Comparison of ENCODE assay signal across 12 cellular contexts in genomic region chr4:103400405-103400804, GRCh38.
A peak's percentile ranks its signal among the peaks of the same experiment; 100 is the strongest.
DNase-seq lines count a peak whose midpoint lies in the region; ATAC-seq, FAIRE-seq and TF ChIP-seq lines count a peak whose summit lies in the region.
"Had no signal": no experiment of that assay in that cellular context is flagged by ENCODE, and none has a peak within 500 bp of the region (broad histone marks: within the 10 kb centered on the region; RNA-seq: fewer than 3 reads in every experiment).

No MANE protein-coding gene starts in this region.

- no peaks in the 10 kb centered on the region for H3K36me3 ChIP-seq in bronchial epithelial cell (ENCODE audit: control insufficient read depth, insufficient read depth, low read length)
- H3K36me3 ChIP-seq in testis (ENCODE audit: low read depth, missing control alignments), result no peaks in the 10 kb centered on the region
- no peaks in the 10 kb centered on the region for H3K36me3 ChIP-seq in Peyer's patch

- peak; percentile 95 for FAIRE-seq in bronchial epithelial cell (lab: Jason Lieb, UNC)

- intact Hi-C loops in testis (cut with DNase I; ENCODE audit: low total_unique reads), result no loop called here

- WGBS in testis, 2 donors, result 33 to 63% methylated on average over 1 of the region's 1 CpG

- H3K27ac ChIP-seq in testis (no peak overlapping the region), Peyer's patch (no peak overlapping the region)
- H3K27ac ChIP-seq: KMS-11 had no signal

- peak; percentile 73 for ATAC-seq in GM21723 (IDR thresholded peaks at IDR 0.05; ENCODE audit: unreplicated experiment)
- peak; percentile 79 for ATAC-seq in HG03442 (IDR thresholded peaks at IDR 0.05; ENCODE audit: unreplicated experiment)
- ATAC-seq: activated CD4-positive, alpha-beta T cell treated with anti-CD3 and anti-CD28 coated beads for 36 hours had no signal

- no peaks in the 10 kb centered on the region for H3K27me3 ChIP-seq in bronchial epithelial cell (ENCODE audit: control insufficient read depth, insufficient read depth, low read length)
- no peaks in the 10 kb centered on the region for H3K27me3 ChIP-seq in testis
- no peaks in the 10 kb centered on the region for H3K27me3 ChIP-seq in Peyer's patch

- H3K9me3 ChIP-seq in testis, result no peaks in the 10 kb centered on the region
- H3K9me3 ChIP-seq in Peyer's patch, result no peaks in the 10 kb centered on the region

- TF ChIP-seq POLR2A in testis (IDR thresholded peaks at IDR 0.05) (no peak), Peyer's patch (IDR thresholded peaks at IDR 0.05) (no peak)

- H3K4me3 ChIP-seq in GM12865 (ENCODE audit: low read depth, low read length) (no peak overlapping the region), bronchial epithelial cell (ENCODE audit: low read depth, low read length) (no peak overlapping the region), testis (no peak overlapping the region), Peyer's patch (no peak overlapping the region)

- no peak for TF ChIP-seq CTCF in GM12865 (IDR thresholded peaks at IDR 0.05; ENCODE audit: insufficient read depth, low read depth, low read length, missing control alignments)
- TF ChIP-seq CTCF in bronchial epithelial cell (IDR thresholded peaks at IDR 0.05; ENCODE audit: insufficient read depth, low read length, severe bottlenecking), result no peak
- no peak for TF ChIP-seq CTCF in testis (IDR thresholded peaks at IDR 0.05)
- TF ChIP-seq CTCF in Peyer's patch (IDR thresholded peaks at IDR 0.05), result no peak

- no peaks in the 10 kb centered on the region for H3K4me1 ChIP-seq in testis
- H3K4me1 ChIP-seq in Peyer's patch, result no peaks in the 10 kb centered on the region

- peak; percentile 15 for DNase-seq in GM12865 (ENCODE audit: low read depth)
- peak; percentile 95 for DNase-seq in bronchial epithelial cell (ENCODE audit: low read depth)
- no peak for DNase-seq in testis
- DNase-seq in putamen (ENCODE audit: low spot score), result no peak
- no peak for DNase-seq in Peyer's patch
- no peak for DNase-seq in NCI-H2081 treated with DMSO at 0.1 percent for 48 hours (lab: John Stamatoyannopoulos, UW)
- DNase-seq: activated CD4-positive, alpha-beta T cell treated with anti-CD3 and anti-CD28 coated beads for 36 hours; activated naive CD8-positive, alpha-beta T cell treated with anti-CD3 and anti-CD28 coated beads, Interleukin-2, amount 10 ng/mL, durations not matched to agents 7 days and 5 days; stimulated activated CD4-positive, alpha-beta T cell treated with anti-CD3 and anti-CD28 coated beads, Interleukin-2, amount 100 ng/mL, for 48 hours had no signal

Comparison
In these comparisons a context has a peak if more than half of its experiments do, and no peak if none do; other contexts are left out.
1. DNase-seq: peak in GM12865 (single experiment) and bronchial epithelial cell (single experiment); none in testis (single experiment), putamen (single experiment), Peyer's patch (0 of 3) and NCI-H2081 treated with DMSO at 0.1 percent for 48 hours (single experiment).